1 cellular context compared by ENCODE assay signal in the genomic region with DNA sequence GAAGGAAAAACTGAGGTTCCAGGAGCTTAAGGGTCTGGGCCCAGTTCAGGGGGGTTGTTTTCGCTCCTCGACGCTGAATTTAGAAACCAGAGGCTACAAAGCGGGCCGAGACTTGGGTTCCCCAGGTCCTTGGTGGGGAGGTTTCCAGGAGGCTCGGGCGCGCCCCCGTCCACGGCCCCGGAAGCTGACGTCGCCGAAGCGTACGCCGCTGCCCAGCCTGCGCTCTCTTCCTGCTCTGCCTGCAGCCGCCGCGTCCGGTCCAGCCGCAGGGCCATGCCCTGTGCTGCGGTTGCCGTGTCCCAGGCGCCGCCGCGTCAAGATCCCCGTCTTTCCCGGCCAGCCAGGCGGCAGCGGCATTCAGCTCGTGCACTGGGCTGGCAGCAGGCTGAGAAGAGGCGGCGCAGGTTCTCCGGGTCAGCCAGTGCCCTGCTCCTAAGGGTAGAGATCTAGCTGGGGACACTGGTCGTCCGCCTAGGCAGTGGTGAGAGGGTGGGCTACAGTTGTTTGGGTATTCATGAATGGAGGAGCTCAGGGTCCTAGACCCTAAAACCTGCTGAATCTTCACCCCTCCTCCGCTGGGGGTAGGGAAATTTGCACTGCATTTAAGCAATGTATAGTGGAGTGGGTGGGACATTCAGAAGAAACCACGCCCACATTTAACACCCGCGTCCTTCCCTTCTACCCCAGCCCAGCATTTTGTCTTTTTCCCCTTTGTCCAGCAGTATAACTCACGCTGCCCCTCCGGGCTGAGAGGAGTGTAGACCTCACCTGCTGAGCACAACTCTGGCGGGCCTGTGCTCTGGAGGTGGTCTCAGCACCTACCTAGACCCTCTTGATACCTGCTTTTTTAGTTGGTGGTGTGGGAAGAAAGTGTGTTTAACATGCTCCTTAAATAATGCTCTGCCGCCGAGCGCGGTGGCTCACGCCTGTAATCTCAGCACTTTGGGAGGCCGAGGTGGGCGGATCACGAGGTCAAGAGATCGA.
TF ChIP-seq lines count a peak whose summit lies in the region.

No MANE protein-coding gene starts in this region.

TF ChIP-seq in HepG2, 621 proteins besides CTCF, POLR2A, EP300 and RAD21 (continued from another document and continues in another):
- TF ChIP-seq, protein P1, sequence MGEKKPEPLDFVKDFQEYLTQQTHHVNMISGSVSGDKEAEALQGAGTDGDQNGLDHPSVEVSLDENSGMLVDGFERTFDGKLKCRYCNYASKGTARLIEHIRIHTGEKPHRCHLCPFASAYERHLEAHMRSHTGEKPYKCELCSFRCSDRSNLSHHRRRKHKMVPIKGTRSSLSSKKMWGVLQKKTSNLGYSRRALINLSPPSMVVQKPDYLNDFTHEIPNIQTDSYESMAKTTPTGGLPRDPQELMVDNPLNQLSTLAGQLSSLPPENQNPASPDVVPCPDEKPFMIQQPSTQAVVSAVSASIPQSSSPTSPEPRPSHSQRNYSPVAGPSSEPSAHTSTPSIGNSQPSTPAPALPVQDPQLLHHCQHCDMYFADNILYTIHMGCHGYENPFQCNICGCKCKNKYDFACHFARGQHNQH (CRISPR knock-in tag; IDR thresholded peaks at IDR 0.05) = peak; percentile 79
- TF ChIP-seq ARHGAP35 (CRISPR knock-in tag; IDR thresholded peaks at IDR 0.05; ENCODE audit: borderline replicate concordance) (peak; percentile 80; the same call in 1 of the 2 replicates), NCOA5 (CRISPR knock-in tag; IDR thresholded peaks at IDR 0.05) (no peak), NR2F1 (CRISPR knock-in tag; IDR thresholded peaks at IDR 0.05) (peak in 1 of 2 experiments; percentile 31; a peak in 2 of 4 replicates), ZBTB1 (CRISPR knock-in tag; IDR thresholded peaks at IDR 0.05; ENCODE audit: borderline replicate concordance) (no peak), ZNF761 (CRISPR knock-in tag; conservative IDR thresholded peaks at IDR 0.05) (0 out of 2 replicates have a peak, but pooled peaks have one; percentile 37), SRY (CRISPR knock-in tag; IDR thresholded peaks at IDR 0.05) (no peak; the same call in 1 of the 2 replicates), FOXA3 (CRISPR knock-in tag; IDR thresholded peaks at IDR 0.05) (peak; percentile 63), ONECUT2 (CRISPR knock-in tag; IDR thresholded peaks at IDR 0.05) (no peak; the same call in 1 of the 2 replicates), ZSCAN25 (CRISPR knock-in tag; IDR thresholded peaks at IDR 0.05) (peak; percentile 70), ZNF747 (CRISPR knock-in tag; IDR thresholded peaks at IDR 0.05; ENCODE audit: borderline replicate concordance) (peak; percentile 88; the same call in 1 of the 2 replicates), ZNF468 (CRISPR knock-in tag; IDR thresholded peaks at IDR 0.05) (no peak; the same call in 1 of the 2 replicates), ZNF615 (CRISPR knock-in tag; IDR thresholded peaks at IDR 0.05; ENCODE audit: borderline replicate concordance) (no peak), ZNF562 (CRISPR knock-in tag; IDR thresholded peaks at IDR 0.05; ENCODE audit: borderline replicate concordance) (no peak), GTF3A (CRISPR knock-in tag; conservative IDR thresholded peaks at IDR 0.05) (no peak), TARDBP (CRISPR knock-in tag; IDR thresholded peaks at IDR 0.05) (peak; percentile 34; the same call in 1 of the 2 replicates), ZNF788 (CRISPR knock-in tag; IDR thresholded peaks at IDR 0.05; ENCODE audit: borderline replicate concordance) (peak; percentile 98), ARNT2 (CRISPR knock-in tag; IDR thresholded peaks at IDR 0.05; ENCODE audit: low read depth) (peak; percentile 80), NFKBIZ (CRISPR knock-in tag; IDR thresholded peaks at IDR 0.05) (peak; percentile 80), TP53 (CRISPR knock-in tag; conservative IDR thresholded peaks at IDR 0.05) (peak; percentile 91), ZFP82 (CRISPR knock-in tag; IDR thresholded peaks at IDR 0.05; ENCODE audit: borderline replicate concordance) (no peak), ZSCAN29 (CRISPR knock-in tag; conservative IDR thresholded peaks at IDR 0.05) (0 out of 2 replicates have a peak, but pooled peaks have one; percentile 6), ZNF670 (CRISPR knock-in tag; IDR thresholded peaks at IDR 0.05; ENCODE audit: borderline replicate concordance) (peak; percentile 8; the same call in 1 of the 2 replicates), SMAD9 (CRISPR knock-in tag; IDR thresholded peaks at IDR 0.05) (peak; percentile 75; the same call in 1 of the 2 replicates), ZBTB21 (CRISPR knock-in tag; IDR thresholded peaks at IDR 0.05) (no peak), ZNF598 (CRISPR knock-in tag; IDR thresholded peaks at IDR 0.05; ENCODE audit: borderline replicate concordance) (no peak), SP1 (IDR thresholded peaks at IDR 0.05) (no peak), SP1 (CRISPR knock-in tag; IDR thresholded peaks at IDR 0.05) (peak; percentile 36; the same call in 1 of the 2 replicates), KLF6 (CRISPR knock-in tag; IDR thresholded peaks at IDR 0.05) (peak; percentile 92), NONO (IDR thresholded peaks at IDR 0.05) (no peak), NONO (CRISPR knock-in tag; conservative IDR thresholded peaks at IDR 0.05) (peak; percentile 92), ZNF781 (CRISPR knock-in tag; IDR thresholded peaks at IDR 0.05; ENCODE audit: borderline replicate concordance, not compliant biosample characterization) (peak; percentile 84), KMT2A (CRISPR knock-in tag; IDR thresholded peaks at IDR 0.05) (peak; percentile 95), SNRNP70 (IDR thresholded peaks at IDR 0.05; ENCODE audit: low read depth, low read length) (no peak), TEAD2 (CRISPR knock-in tag; IDR thresholded peaks at IDR 0.05) (no peak), ZNF101 (CRISPR knock-in tag; IDR thresholded peaks at IDR 0.05; ENCODE audit: borderline replicate concordance, low read depth) (0 out of 2 replicates have a peak, but pooled peaks have one; percentile 14), HNRNPL (IDR thresholded peaks at IDR 0.05; ENCODE audit: low read depth, low read length) (no peak), ZNF605 (CRISPR knock-in tag; IDR thresholded peaks at IDR 0.05) (no peak)
- TF ChIP-seq, protein P2, sequence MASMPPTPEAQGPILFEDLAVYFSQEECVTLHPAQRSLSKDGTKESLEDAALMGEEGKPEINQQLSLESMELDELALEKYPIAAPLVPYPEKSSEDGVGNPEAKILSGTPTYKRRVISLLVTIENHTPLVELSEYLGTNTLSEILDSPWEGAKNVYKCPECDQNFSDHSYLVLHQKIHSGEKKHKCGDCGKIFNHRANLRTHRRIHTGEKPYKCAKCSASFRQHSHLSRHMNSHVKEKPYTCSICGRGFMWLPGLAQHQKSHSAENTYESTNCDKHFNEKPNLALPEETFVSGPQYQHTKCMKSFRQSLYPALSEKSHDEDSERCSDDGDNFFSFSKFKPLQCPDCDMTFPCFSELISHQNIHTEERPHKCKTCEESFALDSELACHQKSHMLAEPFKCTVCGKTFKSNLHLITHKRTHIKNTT (CRISPR knock-in tag; IDR thresholded peaks at IDR 0.05) = 0 out of 2 replicates have a peak, but pooled peaks have one; percentile 36
- TF ChIP-seq, protein P3, sequence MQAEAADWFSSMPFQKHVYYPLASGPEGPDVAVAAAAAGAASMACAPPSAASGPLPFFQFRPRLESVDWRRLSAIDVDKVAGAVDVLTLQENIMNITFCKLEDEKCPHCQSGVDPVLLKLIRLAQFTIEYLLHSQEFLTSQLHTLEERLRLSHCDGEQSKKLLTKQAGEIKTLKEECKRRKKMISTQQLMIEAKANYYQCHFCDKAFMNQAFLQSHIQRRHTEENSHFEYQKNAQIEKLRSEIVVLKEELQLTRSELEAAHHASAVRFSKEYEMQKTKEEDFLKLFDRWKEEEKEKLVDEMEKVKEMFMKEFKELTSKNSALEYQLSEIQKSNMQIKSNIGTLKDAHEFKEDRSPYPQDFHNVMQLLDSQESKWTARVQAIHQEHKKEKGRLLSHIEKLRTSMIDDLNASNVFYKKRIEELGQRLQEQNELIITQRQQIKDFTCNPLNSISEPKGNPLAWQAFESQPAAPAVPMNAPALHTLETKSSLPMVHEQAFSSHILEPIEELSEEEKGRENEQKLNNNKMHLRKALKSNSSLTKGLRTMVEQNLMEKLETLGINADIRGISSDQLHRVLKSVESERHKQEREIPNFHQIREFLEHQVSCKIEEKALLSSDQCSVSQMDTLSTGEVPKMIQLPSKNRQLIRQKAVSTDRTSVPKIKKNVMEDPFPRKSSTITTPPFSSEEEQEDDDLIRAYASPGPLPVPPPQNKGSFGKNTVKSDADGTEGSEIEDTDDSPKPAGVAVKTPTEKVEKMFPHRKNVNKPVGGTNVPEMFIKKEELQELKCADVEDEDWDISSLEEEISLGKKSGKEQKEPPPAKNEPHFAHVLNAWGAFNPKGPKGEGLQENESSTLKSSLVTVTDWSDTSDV (CRISPR knock-in tag; IDR thresholded peaks at IDR 0.05) = peak; percentile 62; the same call in 1 of the 2 replicates
- TF ChIP-seq, protein P4, sequence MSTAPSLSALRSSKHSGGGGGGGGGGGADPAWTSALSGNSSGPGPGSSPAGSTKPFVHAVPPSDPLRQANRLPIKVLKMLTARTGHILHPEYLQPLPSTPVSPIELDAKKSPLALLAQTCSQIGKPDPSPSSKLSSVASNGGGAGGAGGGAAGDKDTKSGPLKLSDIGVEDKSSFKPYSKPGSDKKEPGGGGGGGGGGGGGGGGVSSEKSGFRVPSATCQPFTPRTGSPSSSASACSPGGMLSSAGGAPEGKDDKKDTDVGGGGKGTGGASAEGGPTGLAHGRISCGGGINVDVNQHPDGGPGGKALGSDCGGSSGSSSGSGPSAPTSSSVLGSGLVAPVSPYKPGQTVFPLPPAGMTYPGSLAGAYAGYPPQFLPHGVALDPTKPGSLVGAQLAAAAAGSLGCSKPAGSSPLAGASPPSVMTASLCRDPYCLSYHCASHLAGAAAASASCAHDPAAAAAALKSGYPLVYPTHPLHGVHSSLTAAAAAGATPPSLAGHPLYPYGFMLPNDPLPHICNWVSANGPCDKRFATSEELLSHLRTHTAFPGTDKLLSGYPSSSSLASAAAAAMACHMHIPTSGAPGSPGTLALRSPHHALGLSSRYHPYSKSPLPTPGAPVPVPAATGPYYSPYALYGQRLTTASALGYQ (CRISPR knock-in tag; IDR thresholded peaks at IDR 0.05) = peak; percentile 63; the same call in 1 of the 2 replicates
- TF ChIP-seq, protein P5, sequence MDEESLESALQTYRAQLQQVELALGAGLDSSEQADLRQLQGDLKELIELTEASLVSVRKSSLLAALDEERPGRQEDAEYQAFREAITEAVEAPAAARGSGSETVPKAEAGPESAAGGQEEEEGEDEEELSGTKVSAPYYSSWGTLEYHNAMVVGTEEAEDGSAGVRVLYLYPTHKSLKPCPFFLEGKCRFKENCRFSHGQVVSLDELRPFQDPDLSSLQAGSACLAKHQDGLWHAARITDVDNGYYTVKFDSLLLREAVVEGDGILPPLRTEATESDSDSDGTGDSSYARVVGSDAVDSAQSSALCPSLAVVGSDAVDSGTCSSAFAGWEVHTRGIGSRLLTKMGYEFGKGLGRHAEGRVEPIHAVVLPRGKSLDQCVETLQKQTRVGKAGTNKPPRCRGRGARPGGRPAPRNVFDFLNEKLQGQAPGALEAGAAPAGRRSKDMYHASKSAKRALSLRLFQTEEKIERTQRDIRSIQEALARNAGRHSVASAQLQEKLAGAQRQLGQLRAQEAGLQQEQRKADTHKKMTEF (CRISPR knock-in tag; IDR thresholded peaks at IDR 0.05) = peak; percentile 95; the same call in 1 of the 2 replicates
- TF ChIP-seq, protein P6, sequence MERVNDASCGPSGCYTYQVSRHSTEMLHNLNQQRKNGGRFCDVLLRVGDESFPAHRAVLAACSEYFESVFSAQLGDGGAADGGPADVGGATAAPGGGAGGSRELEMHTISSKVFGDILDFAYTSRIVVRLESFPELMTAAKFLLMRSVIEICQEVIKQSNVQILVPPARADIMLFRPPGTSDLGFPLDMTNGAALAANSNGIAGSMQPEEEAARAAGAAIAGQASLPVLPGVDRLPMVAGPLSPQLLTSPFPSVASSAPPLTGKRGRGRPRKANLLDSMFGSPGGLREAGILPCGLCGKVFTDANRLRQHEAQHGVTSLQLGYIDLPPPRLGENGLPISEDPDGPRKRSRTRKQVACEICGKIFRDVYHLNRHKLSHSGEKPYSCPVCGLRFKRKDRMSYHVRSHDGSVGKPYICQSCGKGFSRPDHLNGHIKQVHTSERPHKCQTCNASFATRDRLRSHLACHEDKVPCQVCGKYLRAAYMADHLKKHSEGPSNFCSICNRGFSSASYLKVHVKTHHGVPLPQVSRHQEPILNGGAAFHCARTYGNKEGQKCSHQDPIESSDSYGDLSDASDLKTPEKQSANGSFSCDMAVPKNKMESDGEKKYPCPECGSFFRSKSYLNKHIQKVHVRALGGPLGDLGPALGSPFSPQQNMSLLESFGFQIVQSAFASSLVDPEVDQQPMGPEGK (CRISPR knock-in tag; IDR thresholded peaks at IDR 0.05) = peak; percentile 86
- TF ChIP-seq, protein P7, sequence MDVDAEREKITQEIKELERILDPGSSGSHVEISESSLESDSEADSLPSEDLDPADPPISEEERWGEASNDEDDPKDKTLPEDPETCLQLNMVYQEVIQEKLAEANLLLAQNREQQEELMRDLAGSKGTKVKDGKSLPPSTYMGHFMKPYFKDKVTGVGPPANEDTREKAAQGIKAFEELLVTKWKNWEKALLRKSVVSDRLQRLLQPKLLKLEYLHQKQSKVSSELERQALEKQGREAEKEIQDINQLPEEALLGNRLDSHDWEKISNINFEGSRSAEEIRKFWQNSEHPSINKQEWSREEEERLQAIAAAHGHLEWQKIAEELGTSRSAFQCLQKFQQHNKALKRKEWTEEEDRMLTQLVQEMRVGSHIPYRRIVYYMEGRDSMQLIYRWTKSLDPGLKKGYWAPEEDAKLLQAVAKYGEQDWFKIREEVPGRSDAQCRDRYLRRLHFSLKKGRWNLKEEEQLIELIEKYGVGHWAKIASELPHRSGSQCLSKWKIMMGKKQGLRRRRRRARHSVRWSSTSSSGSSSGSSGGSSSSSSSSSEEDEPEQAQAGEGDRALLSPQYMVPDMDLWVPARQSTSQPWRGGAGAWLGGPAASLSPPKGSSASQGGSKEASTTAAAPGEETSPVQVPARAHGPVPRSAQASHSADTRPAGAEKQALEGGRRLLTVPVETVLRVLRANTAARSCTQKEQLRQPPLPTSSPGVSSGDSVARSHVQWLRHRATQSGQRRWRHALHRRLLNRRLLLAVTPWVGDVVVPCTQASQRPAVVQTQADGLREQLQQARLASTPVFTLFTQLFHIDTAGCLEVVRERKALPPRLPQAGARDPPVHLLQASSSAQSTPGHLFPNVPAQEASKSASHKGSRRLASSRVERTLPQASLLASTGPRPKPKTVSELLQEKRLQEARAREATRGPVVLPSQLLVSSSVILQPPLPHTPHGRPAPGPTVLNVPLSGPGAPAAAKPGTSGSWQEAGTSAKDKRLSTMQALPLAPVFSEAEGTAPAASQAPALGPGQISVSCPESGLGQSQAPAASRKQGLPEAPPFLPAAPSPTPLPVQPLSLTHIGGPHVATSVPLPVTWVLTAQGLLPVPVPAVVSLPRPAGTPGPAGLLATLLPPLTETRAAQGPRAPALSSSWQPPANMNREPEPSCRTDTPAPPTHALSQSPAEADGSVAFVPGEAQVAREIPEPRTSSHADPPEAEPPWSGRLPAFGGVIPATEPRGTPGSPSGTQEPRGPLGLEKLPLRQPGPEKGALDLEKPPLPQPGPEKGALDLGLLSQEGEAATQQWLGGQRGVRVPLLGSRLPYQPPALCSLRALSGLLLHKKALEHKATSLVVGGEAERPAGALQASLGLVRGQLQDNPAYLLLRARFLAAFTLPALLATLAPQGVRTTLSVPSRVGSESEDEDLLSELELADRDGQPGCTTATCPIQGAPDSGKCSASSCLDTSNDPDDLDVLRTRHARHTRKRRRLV (CRISPR knock-in tag; IDR thresholded peaks at IDR 0.05) = peak; percentile 89; the same call in 1 of the 2 replicates
